11 cellular contexts compared by ENCODE assay signal in the genomic region with DNA sequence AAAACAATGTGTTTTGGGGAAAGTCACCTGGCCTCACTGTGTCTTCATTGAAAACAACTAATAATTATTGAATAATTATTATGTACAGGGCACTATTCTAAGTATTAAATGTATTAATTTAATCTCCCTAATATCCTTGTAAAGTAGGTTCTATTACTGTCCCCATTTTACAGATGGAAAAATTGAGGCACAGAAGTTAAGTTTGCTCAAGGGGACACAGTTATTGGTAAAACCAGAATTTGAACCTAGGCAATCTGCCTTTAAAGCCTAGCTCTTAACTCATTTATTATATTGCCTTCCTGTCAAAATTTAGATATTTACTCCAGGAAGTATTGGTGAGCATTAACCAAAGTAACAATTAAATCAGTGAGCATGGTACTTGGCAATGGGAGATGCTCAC.
"Had no signal": no experiment of that assay in that cellular context is flagged by ENCODE, and none has a peak within 500 bp of the region (broad histone marks: within the 10 kb centered on the region; RNA-seq: fewer than 3 reads in every experiment).

No MANE protein-coding gene starts in this region.

- H3K27ac ChIP-seq: GM23248 had no signal

- FAIRE-seq: H1, H54 had no signal

- H3K4me3 ChIP-seq: GM23248, GM23338, HAP-1 had no signal

- H3K9ac ChIP-seq: GM23248 had no signal

- H3K9me3 ChIP-seq: HAP-1 had no signal

- H3K4me2 ChIP-seq: GM23338 had no signal

- DNase-seq: GM23248, GOT3, H7, H9, HCEC 1CT, HFFc6 had no signal

- H2AFZ ChIP-seq: GM23248, GM23338 had no signal

- ATAC-seq: GM23338, HCT116 had no signal

- H3K4me1 ChIP-seq: HAP-1 had no signal
